1 cellular context compared by ENCODE assay signal in the genomic region with DNA sequence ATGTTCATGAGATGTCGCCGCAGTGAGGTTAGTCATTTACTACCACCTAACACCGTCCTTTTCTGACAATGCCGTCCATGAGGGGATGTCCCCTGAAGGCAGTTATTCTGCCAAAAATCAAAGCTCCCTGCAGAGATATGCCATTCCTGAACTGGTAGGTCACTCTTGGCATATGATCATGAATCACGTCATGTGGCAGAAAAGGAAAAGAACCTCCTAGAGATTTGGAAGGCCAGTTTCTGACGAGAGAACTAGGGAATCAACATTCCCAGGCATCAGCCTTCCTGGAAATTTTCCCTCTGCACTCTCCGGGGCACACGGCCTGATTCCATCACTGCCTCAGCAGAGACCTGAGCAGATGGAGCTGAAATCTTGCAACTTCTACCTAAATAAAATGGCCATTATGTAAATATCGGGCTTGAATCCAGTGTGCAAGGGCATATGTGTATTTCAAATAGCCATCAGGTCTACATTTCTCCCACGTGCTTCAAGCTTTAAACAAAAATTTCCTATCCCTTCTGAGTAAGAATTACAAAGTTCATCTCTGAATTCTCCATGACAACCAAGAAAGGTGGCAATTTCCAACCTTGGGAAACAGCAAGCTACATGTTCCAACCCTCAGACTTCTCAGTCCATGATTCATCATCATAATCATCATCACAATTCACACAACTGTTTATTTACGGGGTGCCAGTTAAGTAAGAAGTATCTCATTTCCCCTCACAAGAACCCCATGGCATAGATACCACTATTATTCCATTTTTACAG.
TF ChIP-seq lines count a peak whose summit lies in the region.

No MANE protein-coding gene starts in this region.

TF ChIP-seq in SK-N-SH, 30 proteins besides CTCF, POLR2A, EP300 and RAD21 (continued from another document):
- TF ChIP-seq, protein P1, sequence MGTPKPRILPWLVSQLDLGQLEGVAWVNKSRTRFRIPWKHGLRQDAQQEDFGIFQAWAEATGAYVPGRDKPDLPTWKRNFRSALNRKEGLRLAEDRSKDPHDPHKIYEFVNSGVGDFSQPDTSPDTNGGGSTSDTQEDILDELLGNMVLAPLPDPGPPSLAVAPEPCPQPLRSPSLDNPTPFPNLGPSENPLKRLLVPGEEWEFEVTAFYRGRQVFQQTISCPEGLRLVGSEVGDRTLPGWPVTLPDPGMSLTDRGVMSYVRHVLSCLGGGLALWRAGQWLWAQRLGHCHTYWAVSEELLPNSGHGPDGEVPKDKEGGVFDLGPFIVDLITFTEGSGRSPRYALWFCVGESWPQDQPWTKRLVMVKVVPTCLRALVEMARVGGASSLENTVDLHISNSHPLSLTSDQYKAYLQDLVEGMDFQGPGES (IDR thresholded peaks at IDR 0.05; ENCODE audit: low read depth, low read length): no peak
TF ChIP-seq in SK-N-SH: peak in this region for 0.
